ENCODE assay signal across 8 cellular contexts in genomic region chr18:8654482-8655451, GRCh38. TPM values are rescaled to one million over a fixed set of nuclear protein-coding genes. Genes with fewer than 3 reads are reported as not detected.
A peak's percentile ranks its signal among the peaks of the same experiment; 100 is the strongest.
DNase-seq lines count a peak whose midpoint lies in the region; ATAC-seq, FAIRE-seq and TF ChIP-seq lines count a peak whose summit lies in the region.

No MANE protein-coding gene starts in this region.

- no peak for ATAC-seq in HG02970 (IDR thresholded peaks at IDR 0.05; ENCODE audit: low FRiP score, unreplicated experiment)

- no peaks in the 10 kb centered on the region for H3K4me1 ChIP-seq in parathyroid adenoma

- no peak overlapping the region for H2AFZ ChIP-seq in parathyroid adenoma

- no peaks in the 10 kb centered on the region for H3K36me3 ChIP-seq in parathyroid adenoma (ENCODE audit: control insufficient read depth, insufficient read depth, low read length)

- no peaks in the 10 kb centered on the region for H3K79me2 ChIP-seq in parathyroid adenoma

- FAIRE-seq in endometrium (lab: Jason Lieb, UNC): peak; percentile 92

- POLR2A ChIA-PET in activated CD4-positive, alpha-beta memory T cell treated with anti-CD3 and anti-CD28 coated beads for 36 hours (lab: Charles Lee): no interaction called here

- intact Hi-C loops in posterior cingulate gyrus (cut with DNase I): loop anchor here (2.0 kb wide), 1 partner anchor 334 kb away; no protein-coding TSS in a partner anchor
- intact Hi-C loops in activated CD4-positive, alpha-beta memory T cell treated with anti-CD3 and anti-CD28 coated beads for 36 hours (cut with micrococcal nuclease): loop anchor here (1.0 to 2.0 kb wide), 2 partner anchors 334 to 862 kb away; no protein-coding TSS in a partner anchor

- no peaks in the 10 kb centered on the region for H3K9me3 Mint-ChIP-seq in activated CD4-positive, alpha-beta memory T cell treated with anti-CD3 and anti-CD28 coated beads for 36 hours

- H3K4me3 Mint-ChIP-seq in activated CD4-positive, alpha-beta memory T cell treated with anti-CD3 and anti-CD28 coated beads for 36 hours: no peak overlapping the region

- H3K9ac ChIP-seq in parathyroid adenoma: no peak overlapping the region

- H3K4me1 Mint-ChIP-seq in activated CD4-positive, alpha-beta memory T cell treated with anti-CD3 and anti-CD28 coated beads for 36 hours (ENCODE audit: low read depth): no peaks in the 10 kb centered on the region

- peak; percentile 65 for TF ChIP-seq CTCF in AG09319 (IDR thresholded peaks at IDR 0.05; ENCODE audit: low read depth, low read length)
- peak; percentile 64 for TF ChIP-seq CTCF in GM20000 (IDR thresholded peaks at IDR 0.05; ENCODE audit: extremely low read depth, missing control alignments)
- peak; percentile 88 for TF ChIP-seq CTCF in parathyroid adenoma (IDR thresholded peaks at IDR 0.05)

- CTCF ChIA-PET in activated CD4-positive, alpha-beta memory T cell treated with anti-CD3 and anti-CD28 coated beads for 36 hours (lab: Charles Lee): interaction anchor here (0.7 to 4.8 kb wide), 9 partner anchors 8 to 337 kb away, joined by 3 to 62 read pairs (median 11); no protein-coding TSS in a partner anchor

- H3K9me3 ChIP-seq in parathyroid adenoma (ENCODE audit: control insufficient read depth, low read length): no peaks in the 10 kb centered on the region

- no peaks in the 10 kb centered on the region for H3K27me3 ChIP-seq in parathyroid adenoma (ENCODE audit: control insufficient read depth, insufficient read depth, low read length)

- H3K27me3 Mint-ChIP-seq in activated CD4-positive, alpha-beta memory T cell treated with anti-CD3 and anti-CD28 coated beads for 36 hours: peaks cover 14% of the 10 kb centered on the region

- H3K36me3 Mint-ChIP-seq in activated CD4-positive, alpha-beta memory T cell treated with anti-CD3 and anti-CD28 coated beads for 36 hours: no peaks in the 10 kb centered on the region

- H3K4me3 ChIP-seq in parathyroid adenoma (ENCODE audit: low read depth, low read length): no peak overlapping the region

- no peak overlapping the region for H3K4me2 ChIP-seq in parathyroid adenoma (ENCODE audit: low read length)

- no peak overlapping the region for H3K27ac Mint-ChIP-seq in activated CD4-positive, alpha-beta memory T cell treated with anti-CD3 and anti-CD28 coated beads for 36 hours

- DNase-seq in AG09319 (ENCODE audit: extremely low read depth, low read depth): no peak
- DNase-seq in GM20000 (ENCODE audit: low spot score): peak; percentile 64
- DNase-seq in OCI-M2 (lab: John Stamatoyannopoulos, UW; ENCODE audit: unreplicated experiment): peak; percentile 16
- DNase-seq in posterior cingulate gyrus: no peak
- DNase-seq in activated CD4-positive, alpha-beta memory T cell treated with anti-CD3 and anti-CD28 coated beads for 36 hours: no peak

- no peak overlapping the region for H3K27ac ChIP-seq in parathyroid adenoma

RNA-seq across cellular contexts. Expression of gene RAB12, which starts 45.5 kb away (rescaled TPM):
- total RNA-seq in activated CD4-positive, alpha-beta memory T cell treated with anti-CD3 and anti-CD28 coated beads for 36 hours: 10 to 100 TPM in 1 of 2 experiments, 1 to 10 TPM in 1; 9.4 to 10.1 TPM

RNA-seq across cellular contexts. Expression of gene MTCL1, which starts 50.6 kb away (rescaled TPM):
- under 1 TPM; 0.40 to 0.56 TPM for total RNA-seq in activated CD4-positive, alpha-beta memory T cell treated with anti-CD3 and anti-CD28 coated beads for 36 hours

Comparison
In these comparisons a context has a peak if more than half of its experiments do, and no peak if none do; other contexts are left out.
1. DNase-seq: peak in GM20000 (single experiment) and OCI-M2 (single experiment); none in AG09319 (single experiment), posterior cingulate gyrus (0 of 10) and activated CD4-positive, alpha-beta memory T cell treated with anti-CD3 and anti-CD28 coated beads for 36 hours (single experiment).
2. Peak in every context shown above with its lines, with median percentiles within 50 percentile points of each other: CTCF ChIP-seq.